Comparison of ENCODE assay signal across 8 cellular contexts in the genomic region with DNA sequence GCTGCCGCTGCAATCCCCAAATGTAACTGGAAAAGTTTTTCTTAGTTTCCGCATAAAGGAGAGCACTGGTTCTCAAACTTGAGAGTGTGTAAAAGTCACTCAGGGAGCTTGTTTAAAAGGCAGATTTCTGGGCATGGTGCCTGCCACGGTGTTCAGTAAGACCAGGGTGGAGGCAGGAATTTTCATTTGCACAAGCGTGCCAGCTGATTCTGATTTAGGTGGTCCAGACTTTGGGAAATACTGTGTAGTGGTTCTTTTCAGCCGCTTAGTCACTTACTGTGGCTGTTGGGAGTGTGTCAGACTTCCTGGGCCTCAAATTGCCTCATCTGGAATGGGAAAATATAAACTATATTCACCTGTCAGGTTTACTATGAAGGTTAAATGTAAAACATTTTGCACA. TPM values are rescaled to one million over a fixed set of nuclear protein-coding genes. Genes with fewer than 3 reads are reported as not detected.
DNase-seq lines count a peak whose midpoint lies in the region; ATAC-seq and TF ChIP-seq lines count a peak whose summit lies in the region.

No MANE protein-coding gene starts in this region.

- H3K4me1 ChIP-seq in right atrium auricular region (peaks cover 0 to 14% of the 10 kb centered on the region in 2 donors), lower lobe of right lung (peaks cover 11% of the 10 kb centered on the region)

- H3K36me3 ChIP-seq in right atrium auricular region (no peaks in the 10 kb centered on the region), lower lobe of right lung (no peaks in the 10 kb centered on the region)

- H3K9me3 ChIP-seq in right atrium auricular region (no peaks in the 10 kb centered on the region), lower lobe of right lung (no peaks in the 10 kb centered on the region)

- H3K27ac ChIP-seq in right atrium auricular region (no peak overlapping the region), lower lobe of right lung (peak overlapping the region; percentile 72)

- H3K27me3 ChIP-seq in right atrium auricular region (no peaks in the 10 kb centered on the region), lower lobe of right lung (ENCODE audit: low read depth) (no peaks in the 10 kb centered on the region)

- TF ChIP-seq CTCF in right atrium auricular region (IDR thresholded peaks at IDR 0.05) (no peak), lower lobe of right lung (IDR thresholded peaks at IDR 0.05) (no peak)

- intact Hi-C loops in left cardiac atrium (cut with DNase I), result loop anchor here in 1 of 2 donors (10.0 kb wide), 1 partner anchor 94 kb away; no protein-coding TSS in a partner anchor
- intact Hi-C loops in lower lobe of right lung (cut with DNase I), result no loop called here

- DNase-seq in right atrium auricular region (ENCODE audit: low spot score), result no peak
- no peak for DNase-seq in left cardiac atrium
- peak; percentile 68 for DNase-seq in astrocyte of the hippocampus (ENCODE audit: low read depth, low spot score)
- DNase-seq in lower lobe of right lung, result no peak
- no peak for DNase-seq in NCI-H345 treated with DMSO at 0.1 percent for 48 hours (lab: John Stamatoyannopoulos, UW; ENCODE audit: unreplicated experiment)
- DNase-seq in hypothalamus (lab: John Stamatoyannopoulos, UW), result no peak

- H3K4me3 ChIP-seq in right atrium auricular region, result peak overlapping the region; percentile 70 to 74
- peak overlapping the region; percentile 88 for H3K4me3 ChIP-seq in lower lobe of right lung

- ATAC-seq in left cardiac atrium (no peak), lower lobe of right lung (peak in 1 of 2 donors; percentile 62), GM19397 (IDR thresholded peaks at IDR 0.05; ENCODE audit: unreplicated experiment) (no peak), HG03432 (IDR thresholded peaks at IDR 0.05; ENCODE audit: unreplicated experiment) (no peak)

RNA-seq across cellular contexts. Expression of a gene that starts 0.8 kb away (rescaled TPM):
- total RNA-seq in right atrium auricular region (1 to 10 TPM; 2.0 to 2.9 TPM), left cardiac atrium (1 to 10 TPM; 3.0 to 5.9 TPM), lower lobe of right lung (43.1 TPM)
